ENCODE assay signal across 32 cellular contexts in genomic region chr20:33059741-33060390, GRCh38. TPM values are rescaled to one million over a fixed set of nuclear protein-coding genes. Genes with fewer than 3 reads are reported as not detected.
"Had no signal": no experiment of that assay in that cellular context is flagged by ENCODE, and none has a peak within 500 bp of the region (broad histone marks: within the 10 kb centered on the region; RNA-seq: fewer than 3 reads in every experiment).

No MANE protein-coding gene starts in this region.

- H3K4me3 ChIP-seq: cardiac muscle cell, SJCRH30 had no signal

- H3K9me3 ChIP-seq: SJCRH30, SK-N-SH had no signal

- H3K36me3 ChIP-seq: brain microvascular endothelial cell, cardiac muscle cell, SJCRH30 had no signal

- H3K27ac ChIP-seq: brain microvascular endothelial cell, cardiac muscle cell, KMS-11, SJCRH30, VCaP had no signal

- H3K4me2 ChIP-seq: KMS-11, SK-N-SH had no signal

- ATAC-seq: activated CD4-positive, alpha-beta T cell treated with anti-CD3 and anti-CD28 coated beads for 36 hours; activated T-helper 17 cell treated with anti-CD3 and anti-CD28 coated beads, Interleukin-2, amount 50 U/mL, for 72 hours; Panc1 had no signal

- H3K27me3 ChIP-seq: brain microvascular endothelial cell, cardiac muscle cell, SJCRH30 had no signal

- DNase-seq: activated CD4-positive, alpha-beta memory T cell treated with anti-CD3 and anti-CD28 coated beads, Interleukin-2, amount 10 ng/mL, durations not matched to agents 7 days and 5 days; activated CD4-positive, alpha-beta T cell treated with anti-CD3 and anti-CD28 coated beads for 36 hours; activated CD4-positive, alpha-beta T cell treated with anti-CD3 and anti-CD28 coated beads, Interleukin-2, amount 50 U/mL, for 1 hour; activated gamma-delta T cell; activated naive CD4-positive, alpha-beta T cell treated with anti-CD3 and anti-CD28 coated beads for 36 hours; activated T-cell treated with anti-CD3 and anti-CD28 coated beads for 4 hours; activated T-cell treated with anti-CD3 and anti-CD28 coated beads, Interleukin-2, amount 50 U/mL, for 48 hours; amygdala; brain microvascular endothelial cell; NCI-H1092; NCI-H1417; NCI-H1930; NCI-H2107; NCI-H2171 treated with DMSO at 0.1 percent for 48 hours; NCI-H226; NCI-H526; NK-92 treated with Interleukin-12 subunit alpha and Interleukin-12 subunit beta, amount 100 ng/mL, for 24 hours; OCI-M1; Right ventricle myocardium superior; RPMI8226; SJCRH30; SK-N-SH; T-helper 1 cell had no signal

RNA-seq across cellular contexts. Expression of gene BPIFB3, which starts 6.2 kb away (rescaled TPM):
- total RNA-seq: activated CD4-positive, alpha-beta memory T cell treated with anti-CD3 and anti-CD28 coated beads, Interleukin-2, amount 10 ng/mL, durations not matched to agents 7 days and 5 days; activated CD4-positive, alpha-beta T cell treated with anti-CD3 and anti-CD28 coated beads for 36 hours; activated CD8-positive, alpha-beta memory T cell treated with anti-CD3 and anti-CD28 coated beads for 36 hours; activated naive CD4-positive, alpha-beta T cell treated with anti-CD3 and anti-CD28 coated beads for 36 hours; activated T-helper 17 cell treated with anti-CD3 and anti-CD28 coated beads, Interleukin-2, amount 50 U/mL, for 72 hours; cardiac muscle cell; MCF 10A; NCI-H460; Right ventricle myocardium superior; T-helper 2 cell treated with Interferon-gamma antibody and Interleukin-4, amounts not matched to agents 100 ng/mL and 5 ng/mL, for 36 hours had no signal

RNA-seq across cellular contexts. Expression of gene BPIFB4, which starts 19.6 kb away (rescaled TPM):
- total RNA-seq: activated CD4-positive, alpha-beta memory T cell treated with anti-CD3 and anti-CD28 coated beads, Interleukin-2, amount 10 ng/mL, durations not matched to agents 7 days and 5 days; activated CD4-positive, alpha-beta T cell treated with anti-CD3 and anti-CD28 coated beads for 36 hours; activated CD8-positive, alpha-beta memory T cell treated with anti-CD3 and anti-CD28 coated beads for 36 hours; activated naive CD4-positive, alpha-beta T cell treated with anti-CD3 and anti-CD28 coated beads for 36 hours; activated T-helper 17 cell treated with anti-CD3 and anti-CD28 coated beads, Interleukin-2, amount 50 U/mL, for 72 hours; cardiac muscle cell; MCF 10A; NCI-H460; Right ventricle myocardium superior; T-helper 2 cell treated with Interferon-gamma antibody and Interleukin-4, amounts not matched to agents 100 ng/mL and 5 ng/mL, for 36 hours had no signal

RNA-seq across cellular contexts. Expression of gene BPIFB6, which starts 28.4 kb away (rescaled TPM):
- total RNA-seq: activated CD4-positive, alpha-beta memory T cell treated with anti-CD3 and anti-CD28 coated beads, Interleukin-2, amount 10 ng/mL, durations not matched to agents 7 days and 5 days; activated CD4-positive, alpha-beta T cell treated with anti-CD3 and anti-CD28 coated beads for 36 hours; activated CD8-positive, alpha-beta memory T cell treated with anti-CD3 and anti-CD28 coated beads for 36 hours; activated naive CD4-positive, alpha-beta T cell treated with anti-CD3 and anti-CD28 coated beads for 36 hours; activated T-helper 17 cell treated with anti-CD3 and anti-CD28 coated beads, Interleukin-2, amount 50 U/mL, for 72 hours; cardiac muscle cell; MCF 10A; NCI-H460; Right ventricle myocardium superior; SJCRH30; T-helper 2 cell treated with Interferon-gamma antibody and Interleukin-4, amounts not matched to agents 100 ng/mL and 5 ng/mL, for 36 hours had no signal

RNA-seq across cellular contexts. Expression of gene BPIFB2, which starts 52.4 kb away (rescaled TPM):
- total RNA-seq: activated CD4-positive, alpha-beta memory T cell treated with anti-CD3 and anti-CD28 coated beads, Interleukin-2, amount 10 ng/mL, durations not matched to agents 7 days and 5 days; activated CD4-positive, alpha-beta T cell treated with anti-CD3 and anti-CD28 coated beads for 36 hours; activated CD8-positive, alpha-beta memory T cell treated with anti-CD3 and anti-CD28 coated beads for 36 hours; activated naive CD4-positive, alpha-beta T cell treated with anti-CD3 and anti-CD28 coated beads for 36 hours; activated T-helper 17 cell treated with anti-CD3 and anti-CD28 coated beads, Interleukin-2, amount 50 U/mL, for 72 hours; cardiac muscle cell; MCF 10A; NCI-H460; Right ventricle myocardium superior; SJCRH30; T-helper 2 cell treated with Interferon-gamma antibody and Interleukin-4, amounts not matched to agents 100 ng/mL and 5 ng/mL, for 36 hours had no signal

RNA-seq across cellular contexts. Expression of gene SUN5, which starts 55.6 kb away (rescaled TPM):
- total RNA-seq: activated CD4-positive, alpha-beta memory T cell treated with anti-CD3 and anti-CD28 coated beads, Interleukin-2, amount 10 ng/mL, durations not matched to agents 7 days and 5 days; activated CD4-positive, alpha-beta T cell treated with anti-CD3 and anti-CD28 coated beads for 36 hours; activated CD8-positive, alpha-beta memory T cell treated with anti-CD3 and anti-CD28 coated beads for 36 hours; activated naive CD4-positive, alpha-beta T cell treated with anti-CD3 and anti-CD28 coated beads for 36 hours; activated T-helper 17 cell treated with anti-CD3 and anti-CD28 coated beads, Interleukin-2, amount 50 U/mL, for 72 hours; cardiac muscle cell; MCF 10A; NCI-H460; Right ventricle myocardium superior; SJCRH30; T-helper 2 cell treated with Interferon-gamma antibody and Interleukin-4, amounts not matched to agents 100 ng/mL and 5 ng/mL, for 36 hours had no signal
